ENCODE assay signal across 8 cellular contexts in genomic region chr5:16178745-16179372, GRCh38. TPM values are rescaled to one million over a fixed set of nuclear protein-coding genes. Genes with fewer than 3 reads are reported as not detected.
DNase-seq lines count a peak whose midpoint lies in the region; ATAC-seq and TF ChIP-seq lines count a peak whose summit lies in the region.

No MANE protein-coding gene starts in this region.

- peaks cover 78% of the 10 kb centered on the region for H3K27me3 Mint-ChIP-seq in nephron (ENCODE audit: low read depth)

- no peak overlapping the region for H3K27ac Mint-ChIP-seq in nephron

- H3K36me3 Mint-ChIP-seq in nephron (ENCODE audit: low read depth), result no peaks in the 10 kb centered on the region

- no peaks in the 10 kb centered on the region for H3K4me1 Mint-ChIP-seq in nephron

- H3K4me3 Mint-ChIP-seq in nephron, result peak overlapping the region; percentile 67 to 82 (median 82)

- DNase-seq in GM10266 (ENCODE audit: extremely low spot score), result peak; percentile 59
- DNase-seq in NCI-H1930 (lab: John Stamatoyannopoulos, UW), result peak; percentile 50 to 61
- peak; percentile 10 for DNase-seq in activated T-cell treated with anti-CD3 and anti-CD28 coated beads for 48 hours (ENCODE audit: low read depth)
- peak; percentile 22 for DNase-seq in fibroblast of the conjunctiva (ENCODE audit: low read depth)
- DNase-seq in ureter (ENCODE audit: low spot score), result peak; percentile 63
- DNase-seq in SW 1271 (lab: John Stamatoyannopoulos, UW), result no peak

- H3K9me3 Mint-ChIP-seq in nephron, result peaks cover 5% of the 10 kb centered on the region

- no peak for TF ChIP-seq CTCF in GM10266 (IDR thresholded peaks at IDR 0.05; ENCODE audit: control insufficient read depth, insufficient read depth, low read depth, missing control alignments)
- TF ChIP-seq CTCF in nephron (IDR thresholded peaks at IDR 0.05; ENCODE audit: unreplicated experiment in 3 of 3), result no peak

- no peak for ATAC-seq in HG03045 (IDR thresholded peaks at IDR 0.05; ENCODE audit: unreplicated experiment)

RNA-seq across cellular contexts. Expression of gene MARCHF11, which starts 0.7 kb away (rescaled TPM):
- total RNA-seq in ureter, result not detected

Comparison
In these comparisons a context has a peak if more than half of its experiments do, and no peak if none do; other contexts are left out.
1. DNase-seq: peak in GM10266 (single experiment), NCI-H1930 (2 of 2), activated T-cell treated with anti-CD3 and anti-CD28 coated beads for 48 hours (single experiment), fibroblast of the conjunctiva (single experiment) and ureter (single experiment); none in SW 1271 (0 of 2).